In genomic region chr22:46323126-46323525, GRCh38 we compare ENCODE assay signal across 1 cellular context.
TF ChIP-seq lines count a peak whose summit lies in the region.

No MANE protein-coding gene starts in this region.

TF ChIP-seq in SK-N-SH, 30 proteins besides CTCF, POLR2A, EP300 and RAD21:
- TF ChIP-seq FOXM1 (IDR thresholded peaks at IDR 0.05; ENCODE audit: low read depth): no peak
- TF ChIP-seq ZBTB33 (IDR thresholded peaks at IDR 0.05; ENCODE audit: borderline replicate concordance, low read depth): no peak
- no peak for TF ChIP-seq GATA2 (CRISPR knock-in tag; IDR thresholded peaks at IDR 0.05)
- TF ChIP-seq MEF2A (IDR thresholded peaks at IDR 0.05; ENCODE audit: borderline replicate concordance, low read depth): no peak
- no peak for TF ChIP-seq NFIC (IDR thresholded peaks at IDR 0.05; ENCODE audit: borderline replicate concordance)
- no peak for TF ChIP-seq RXRA (IDR thresholded peaks at IDR 0.05; ENCODE audit: borderline replicate concordance, low read depth)
- no peak for TF ChIP-seq EZH2phosphoT487 (IDR thresholded peaks at IDR 0.05; ENCODE audit: borderline replicate concordance, low read depth)
- no peak for TF ChIP-seq IRF3 (IDR thresholded peaks at IDR 0.05; ENCODE audit: low read depth, low read length)
- no peak for TF ChIP-seq TCF12 (IDR thresholded peaks at IDR 0.05)
- TF ChIP-seq NRF1 (IDR thresholded peaks at IDR 0.05; ENCODE audit: low read depth, low read length): no peak
- TF ChIP-seq JUND (IDR thresholded peaks at IDR 0.05): no peak
- no peak for TF ChIP-seq MXI1 (IDR thresholded peaks at IDR 0.05; ENCODE audit: low read depth, low read length)
- TF ChIP-seq FOSL2 (IDR thresholded peaks at IDR 0.05; ENCODE audit: borderline replicate concordance, low read depth): no peak
- TF ChIP-seq, protein P1, sequence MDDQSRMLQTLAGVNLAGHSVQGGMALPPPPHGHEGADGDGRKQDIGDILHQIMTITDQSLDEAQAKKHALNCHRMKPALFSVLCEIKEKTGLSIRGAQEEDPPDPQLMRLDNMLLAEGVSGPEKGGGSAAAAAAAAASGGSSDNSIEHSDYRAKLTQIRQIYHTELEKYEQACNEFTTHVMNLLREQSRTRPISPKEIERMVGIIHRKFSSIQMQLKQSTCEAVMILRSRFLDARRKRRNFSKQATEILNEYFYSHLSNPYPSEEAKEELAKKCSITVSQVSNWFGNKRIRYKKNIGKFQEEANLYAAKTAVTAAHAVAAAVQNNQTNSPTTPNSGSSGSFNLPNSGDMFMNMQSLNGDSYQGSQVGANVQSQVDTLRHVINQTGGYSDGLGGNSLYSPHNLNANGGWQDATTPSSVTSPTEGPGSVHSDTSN (IDR thresholded peaks at IDR 0.05): no peak
- no peak for TF ChIP-seq RFX5 (IDR thresholded peaks at IDR 0.05; ENCODE audit: low read length)
